ENCODE assay signal across 7 cellular contexts in genomic region chr2:89129440-89129839, GRCh38.
DNase-seq lines count a peak whose midpoint lies in the region; ATAC-seq, FAIRE-seq and TF ChIP-seq lines count a peak whose summit lies in the region.
"Not testable (repeated sequence)": the region's sequence is repeated elsewhere in the genome, so short reads cannot be mapped to it uniquely, and the experiment has no call there.

No MANE protein-coding gene starts in this region.

- TF ChIP-seq CTCF in Loucy (conservative IDR thresholded peaks at IDR 0.05; ENCODE audit: low read length); OCI-LY7 (conservative IDR thresholded peaks at IDR 0.05; ENCODE audit: low read length); GM12878 (IDR thresholded peaks at IDR 0.05 in 2 of 3, conservative IDR thresholded peaks at IDR 0.05 in 1 of 3; ENCODE audit: control insufficient read depth in 2 of 3, extremely low read depth in 1 of 3, insufficient read depth in 1 of 3, low read depth in 3 of 3, low read length in 3 of 3): not testable (repeated sequence)

- not testable (repeated sequence) for H3K27ac ChIP-seq in BLaER1; GM12878 (ENCODE audit: control insufficient read depth, insufficient read depth)
- H3K27ac ChIP-seq in OCI-LY7 (ENCODE audit: low read depth, low read length, poor library complexity, severe bottlenecking): peak overlapping the region; percentile 94

- intact Hi-C loops in OCI-LY7 (cut with micrococcal nuclease; ENCODE audit: unreplicated experiment); GM12878 (cut with micrococcal nuclease; ENCODE audit: unreplicated experiment): not testable (repeated sequence)

- H3K4me1 Mint-ChIP-seq in stimulated activated naive B cell treated with anti-CD40 and anti-IgM and Interleukin-4, amounts not matched to agents 10 μg/mL and 1 μg/mL and 100 μg/mL, for 72 hours: not testable (repeated sequence)

- RAD21 ChIA-PET in GM12878 (lab: Charles Lee; ENCODE audit: unreplicated experiment): not testable (repeated sequence)

- peak; percentile 7 for FAIRE-seq in GM12878 (lab: Jason Lieb, UNC)

- not testable (repeated sequence) for H3K27me3 Mint-ChIP-seq in stimulated activated naive B cell treated with anti-CD40 and anti-IgM and Interleukin-4, amounts not matched to agents 10 μg/mL and 1 μg/mL and 100 μg/mL, for 72 hours

- H3K9ac ChIP-seq in BLaER1; Loucy (ENCODE audit: low read depth, low read length, poor library complexity, severe bottlenecking); GM12878 (ENCODE audit: control insufficient read depth, insufficient read depth, low read length): not testable (repeated sequence)

- not testable (repeated sequence) for H3K79me2 ChIP-seq in Loucy (ENCODE audit: insufficient read depth, low read length); OCI-LY7 (ENCODE audit: insufficient read depth, low read depth, low read length); GM12878 (ENCODE audit: control insufficient read depth, insufficient read depth, low read length)

- peak; percentile 44 for DNase-seq in OCI-LY7 (ENCODE audit: low spot score)
- not testable (repeated sequence) for DNase-seq in GM12878 (ENCODE audit: low read depth, low spot score); stimulated activated naive B cell treated with anti-CD40 and anti-IgM and Interleukin-4, amounts not matched to agents 10 μg/mL and 1 μg/mL and 100 μg/mL, for 72 hours

- H3K4me1 ChIP-seq in BLaER1; Loucy (ENCODE audit: insufficient read depth, low read length, poor library complexity, severe bottlenecking); OCI-LY7 (ENCODE audit: insufficient read depth, low read length, poor library complexity, severe bottlenecking); GM12878 (ENCODE audit: control insufficient read depth, insufficient read depth, low read length): not testable (repeated sequence)

- not testable (repeated sequence) for H3K36me3 ChIP-seq in BLaER1; Loucy (ENCODE audit: insufficient read depth, low read length); OCI-LY7 (ENCODE audit: insufficient read depth, low read length); GM12878 (ENCODE audit: control insufficient read depth in 2 of 2, insufficient read depth in 2 of 2, low read length in 1 of 2)

- H3K4me3 Mint-ChIP-seq in stimulated activated naive B cell treated with anti-CD40 and anti-IgM and Interleukin-4, amounts not matched to agents 10 μg/mL and 1 μg/mL and 100 μg/mL, for 72 hours: not testable (repeated sequence)

- H3K4me3 ChIP-seq in BLaER1; Loucy (ENCODE audit: low read length, poor library complexity, severe bottlenecking); GM12878: not testable (repeated sequence)
- H3K4me3 ChIP-seq in OCI-LY7 (ENCODE audit: low read depth, low read length, poor library complexity, severe bottlenecking): peak overlapping the region; percentile 69

- POLR2A ChIA-PET in OCI-LY7 (lab: Charles Lee); GM12878 (lab: Charles Lee): not testable (repeated sequence)

- CTCF ChIA-PET in OCI-LY7 (lab: Charles Lee; ENCODE audit: unreplicated experiment); GM12878 (lab: Yijun Ruan, JAX): not testable (repeated sequence)

- peak overlapping the region; percentile 60; the same call in 1 of the 2 replicates for H2AFZ ChIP-seq in Loucy (ENCODE audit: low read length)
- H2AFZ ChIP-seq in OCI-LY7 (ENCODE audit: low read length); GM12878 (ENCODE audit: control insufficient read depth, low read depth, low read length): not testable (repeated sequence)

- H3K9me3 Mint-ChIP-seq in stimulated activated naive B cell treated with anti-CD40 and anti-IgM and Interleukin-4, amounts not matched to agents 10 μg/mL and 1 μg/mL and 100 μg/mL, for 72 hours: not testable (repeated sequence)

- H3K9me3 ChIP-seq in BLaER1; Loucy (ENCODE audit: insufficient read depth, low read depth, low read length); OCI-LY7 (ENCODE audit: low read length); GM12878 (replicated peaks; ENCODE audit: control insufficient read depth, insufficient read depth, low read length): not testable (repeated sequence)

- in situ Hi-C loops in GM12878 (cut with MboI): not testable (repeated sequence)

- not testable (repeated sequence) for H3F3A ChIP-seq in Loucy (ENCODE audit: low read depth)

- TF ChIP-seq EP300 in GM12878 (IDR thresholded peaks at IDR 0.05; ENCODE audit: borderline replicate concordance in 1 of 2, control insufficient read depth in 1 of 2, low read depth in 2 of 2, low read length in 2 of 2): not testable (repeated sequence)

- BruUV-seq in OCI-LY7 (replicated peaks; lab: Mats Ljungman, UMichigan); GM12878 (replicated peaks; lab: Mats Ljungman, UMichigan): not testable (repeated sequence)

- H3K4me2 ChIP-seq in BLaER1 (peak overlapping the region; percentile 28; the same call in 1 of the 2 replicates), OCI-LY7 (ENCODE audit: low read length) (peak overlapping the region; percentile 51)
- not testable (repeated sequence) for H3K4me2 ChIP-seq in Loucy (ENCODE audit: low read depth, low read length, poor library complexity, severe bottlenecking); GM12878 (ENCODE audit: control insufficient read depth, insufficient read depth)

- ATAC-seq in GM18907 (IDR thresholded peaks at IDR 0.05; ENCODE audit: unreplicated experiment): peak; percentile 52
- ATAC-seq in HG02885 (IDR thresholded peaks at IDR 0.05; ENCODE audit: poor library complexity, unreplicated experiment): peak; percentile 68
- ATAC-seq in GM12878: not testable (repeated sequence)
- ATAC-seq in stimulated activated naive B cell treated with anti-CD40 and anti-IgM and Interleukin-4, amounts not matched to agents 10 μg/mL and 1 μg/mL and 100 μg/mL, for 72 hours (replicated peaks): peak; percentile 65

- not testable (repeated sequence) for H3K27me3 ChIP-seq in BLaER1; Loucy (ENCODE audit: insufficient read depth, low read length, poor library complexity, severe bottlenecking); GM12878 (replicated peaks in 1 of 2; ENCODE audit: control insufficient read depth in 2 of 2, insufficient read depth in 2 of 2, low read length in 1 of 2)

- not testable (repeated sequence) for H3K9me2 ChIP-seq in Loucy (replicated peaks; ENCODE audit: low read depth, low read length); OCI-LY7 (ENCODE audit: insufficient read depth, low read length)

- SMC1A ChIA-PET in GM12878 (lab: Charles Lee; ENCODE audit: uncharacterized antibody, unreplicated experiment): not testable (repeated sequence)

- TF ChIP-seq POLR2A in GM12878 (IDR thresholded peaks at IDR 0.05; ENCODE audit: low read depth, low read length): not testable (repeated sequence)

- not testable (repeated sequence) for H4K20me1 ChIP-seq in BLaER1; Loucy (ENCODE audit: insufficient read depth, low read length, poor library complexity, severe bottlenecking); OCI-LY7 (ENCODE audit: insufficient read depth, low read length); GM12878 (ENCODE audit: control insufficient read depth, insufficient read depth)

- TF ChIP-seq RAD21 in GM12878 (IDR thresholded peaks at IDR 0.05; ENCODE audit: insufficient read depth, low read depth, low read length): not testable (repeated sequence)

- not testable (repeated sequence) for H3K36me3 Mint-ChIP-seq in stimulated activated naive B cell treated with anti-CD40 and anti-IgM and Interleukin-4, amounts not matched to agents 10 μg/mL and 1 μg/mL and 100 μg/mL, for 72 hours

- H3K27ac Mint-ChIP-seq in stimulated activated naive B cell treated with anti-CD40 and anti-IgM and Interleukin-4, amounts not matched to agents 10 μg/mL and 1 μg/mL and 100 μg/mL, for 72 hours: not testable (repeated sequence)
